1 cellular context compared by ENCODE assay signal in the genomic region with DNA sequence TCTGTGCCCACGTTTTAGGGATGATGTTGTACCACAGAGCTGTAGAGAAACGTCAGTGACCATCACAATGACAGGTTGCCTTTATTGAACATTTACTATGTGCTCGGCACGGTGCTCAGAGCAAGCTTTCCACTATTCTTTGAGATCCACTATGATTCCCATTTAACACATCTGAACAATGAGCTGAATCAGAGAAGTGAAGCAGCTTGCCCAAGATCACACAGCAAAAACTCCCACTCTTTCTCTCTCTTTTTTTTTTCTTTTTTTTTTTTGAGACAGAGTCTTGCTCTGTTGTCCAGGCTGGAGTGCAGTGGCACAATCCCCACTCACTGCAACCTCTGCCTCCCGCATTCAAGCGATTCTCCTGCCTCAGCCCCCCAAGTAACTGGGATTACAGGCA.
TF ChIP-seq lines count a peak whose summit lies in the region.

No MANE protein-coding gene starts in this region.

TF ChIP-seq in GM23338, 12 proteins besides CTCF, POLR2A, EP300 and RAD21:
- TF ChIP-seq NANOG (IDR thresholded peaks at IDR 0.05; ENCODE audit: borderline replicate concordance), result no peak
- no peak for TF ChIP-seq ZNF114 (CRISPR knock-in tag; IDR thresholded peaks at IDR 0.05)
